In the genomic region with DNA sequence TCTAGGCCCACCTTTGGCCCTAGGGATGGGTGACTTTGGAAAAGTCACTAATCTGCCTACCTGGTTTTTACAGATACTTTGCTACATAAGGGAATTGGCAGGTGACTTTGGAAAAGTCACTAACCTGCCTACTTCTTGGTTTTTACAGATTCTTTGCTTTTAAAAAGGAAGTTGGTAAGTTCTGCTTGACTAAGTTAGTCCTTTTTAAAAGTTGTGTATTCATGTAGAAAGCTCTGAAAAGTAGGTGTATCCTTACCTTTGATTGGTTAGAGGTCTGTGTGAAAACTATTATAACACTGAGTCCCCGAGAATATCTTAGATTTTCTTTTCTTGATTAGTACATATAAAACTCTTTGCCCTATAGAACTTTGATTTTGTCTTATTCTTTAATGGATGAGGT, we compare ENCODE assay signal across 19 cellular contexts. TPM values are rescaled to one million over a fixed set of nuclear protein-coding genes. Genes with fewer than 3 reads are reported as not detected.
"Had no signal": no experiment of that assay in that cellular context is flagged by ENCODE, and none has a peak within 500 bp of the region (broad histone marks: within the 10 kb centered on the region; RNA-seq: fewer than 3 reads in every experiment).

No MANE protein-coding gene starts in this region.

- H3K4me3 ChIP-seq: lower lobe of right lung, neural progenitor cell, transverse colon had no signal

- FAIRE-seq: urothelium cell line had no signal

- H3K27ac ChIP-seq: foreskin keratinocyte, lower lobe of right lung, neural progenitor cell, transverse colon had no signal

- H3K36me3 ChIP-seq: neural progenitor cell had no signal

- H3K27ac Mint-ChIP-seq: activated CD4-positive, alpha-beta memory T cell treated with anti-CD3 and anti-CD28 coated beads for 36 hours; activated naive CD8-positive, alpha-beta T cell treated with anti-CD3 and anti-CD28 coated beads, Interleukin-2, amount 50 U/mL, for 24 hours; brain; neural progenitor cell; stimulated activated naive B cell treated with anti-CD40 and anti-IgM and Interleukin-4, amounts not matched to agents 10 μg/mL and 1 μg/mL and 100 μg/mL, for 72 hours had no signal

- H3K4me1 ChIP-seq: foreskin keratinocyte, lower lobe of right lung, neural progenitor cell had no signal

- H2AFZ ChIP-seq: neural progenitor cell had no signal

- H3K9me3 ChIP-seq: lower lobe of right lung, transverse colon had no signal

- ATAC-seq: activated naive CD8-positive, alpha-beta T cell treated with anti-CD3 and anti-CD28 coated beads, Interleukin-2, amount 50 U/mL, for 24 hours; foreskin keratinocyte; left lobe of liver; lower lobe of right lung; naive thymus-derived CD8-positive, alpha-beta T cell had no signal

- H3K4me1 Mint-ChIP-seq: brain, neural progenitor cell had no signal

- H3K9ac ChIP-seq: neural progenitor cell had no signal

- H3K27me3 Mint-ChIP-seq: activated CD4-positive, alpha-beta memory T cell treated with anti-CD3 and anti-CD28 coated beads for 36 hours; activated naive CD8-positive, alpha-beta T cell treated with anti-CD3 and anti-CD28 coated beads, Interleukin-2, amount 50 U/mL, for 24 hours; brain; naive thymus-derived CD8-positive, alpha-beta T cell; stimulated activated naive B cell treated with anti-CD40 and anti-IgM and Interleukin-4, amounts not matched to agents 10 μg/mL and 1 μg/mL and 100 μg/mL, for 72 hours had no signal

- H3K4me2 ChIP-seq: neural progenitor cell had no signal

- H3K27me3 ChIP-seq: foreskin keratinocyte, neural progenitor cell, transverse colon had no signal

- H3K4me3 Mint-ChIP-seq: activated CD4-positive, alpha-beta memory T cell treated with anti-CD3 and anti-CD28 coated beads for 36 hours; activated naive CD8-positive, alpha-beta T cell treated with anti-CD3 and anti-CD28 coated beads, Interleukin-2, amount 50 U/mL, for 24 hours; brain; neural progenitor cell; stimulated activated naive B cell treated with anti-CD40 and anti-IgM and Interleukin-4, amounts not matched to agents 10 μg/mL and 1 μg/mL and 100 μg/mL, for 72 hours had no signal

- DNase-seq: activated CD4-positive, alpha-beta memory T cell treated with anti-CD3 and anti-CD28 coated beads for 36 hours; activated CD4-positive, alpha-beta T cell treated with anti-CD3 and anti-CD28 coated beads for 48 hours; activated effector memory CD4-positive, alpha-beta T cell treated with anti-CD3 and anti-CD28 coated beads, Interleukin-2, amount 50 U/mL, for 16 hours; activated naive CD4-positive, alpha-beta T cell treated with anti-CD3 and anti-CD28 coated beads, Interleukin-2, amount 50 U/mL, for 16 hours; activated naive CD8-positive, alpha-beta T cell treated with anti-CD3 and anti-CD28 coated beads, Interleukin-2, amount 50 U/mL, for 24 hours; anterior cingulate cortex; caudate nucleus; effector memory CD4-positive, alpha-beta T cell; foreskin keratinocyte; lower lobe of right lung; naive thymus-derived CD8-positive, alpha-beta T cell; stimulated activated CD4-positive, alpha-beta T cell treated with anti-CD3 and anti-CD28 coated beads, Interleukin-2, amount 100 ng/mL, for 48 hours; stimulated activated CD8-positive, alpha-beta memory T cell treated with anti-CD3 and anti-CD28 coated beads, Interleukin-4, amount 100 ng/mL, for 48 hours; stimulated activated naive B cell treated with anti-CD40 and anti-IgM and Interleukin-4, amounts not matched to agents 10 μg/mL and 1 μg/mL and 100 μg/mL, for 72 hours; transverse colon had no signal

- H3K36me3 Mint-ChIP-seq: neural progenitor cell had no signal

RNA-seq across cellular contexts. Expression of a gene that starts 57.2 kb away (rescaled TPM):
- total RNA-seq: activated CD4-positive, alpha-beta memory T cell treated with anti-CD3 and anti-CD28 coated beads for 36 hours had no signal
